Comparison of ENCODE assay signal across 8 cellular contexts in the genomic region with DNA sequence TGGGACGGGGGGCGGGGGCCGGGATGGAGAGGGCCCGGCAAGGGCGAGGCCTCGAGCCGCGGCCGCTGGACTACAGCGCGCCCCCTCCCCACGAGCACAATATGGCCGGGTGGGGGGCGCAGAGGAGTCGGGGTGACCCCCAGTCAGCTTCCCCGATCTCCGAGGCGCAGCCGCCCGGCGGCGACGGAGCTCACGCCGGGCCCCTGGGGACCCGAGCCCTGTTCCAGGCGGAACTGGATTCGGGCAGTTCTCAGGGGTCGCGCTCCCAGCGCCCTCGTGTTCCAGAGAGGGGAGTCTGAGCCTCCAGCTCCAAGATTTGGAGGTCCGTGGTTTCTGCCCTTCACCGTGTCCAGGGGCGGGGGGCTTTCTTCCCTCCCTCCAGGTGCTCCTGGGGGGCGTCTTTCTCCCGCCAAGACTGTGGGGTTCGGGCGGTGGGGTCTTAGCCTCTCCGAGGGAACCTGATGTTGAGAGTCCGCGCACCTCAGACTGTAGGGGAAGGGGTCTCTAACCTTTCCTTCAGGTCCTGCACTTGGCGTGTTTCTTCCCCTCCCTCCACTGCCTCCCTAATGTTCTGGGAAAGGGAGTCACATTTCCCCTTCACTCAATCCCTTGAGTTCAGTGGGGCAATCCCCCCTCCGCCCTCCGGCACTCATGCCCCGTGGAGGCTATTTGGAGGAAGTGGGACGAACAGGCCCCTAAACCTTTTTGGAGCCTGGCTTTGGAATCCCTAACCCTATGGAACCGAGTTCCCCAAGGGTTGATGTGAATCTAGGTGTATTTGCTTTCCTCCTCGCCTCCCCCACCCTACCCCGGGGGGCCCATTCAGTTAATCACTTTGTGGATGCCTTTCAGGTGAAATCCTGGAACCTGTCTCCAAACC. TPM values are rescaled to one million over a fixed set of nuclear protein-coding genes. Genes with fewer than 3 reads are reported as not detected.
DNase-seq lines count a peak whose midpoint lies in the region; ATAC-seq and TF ChIP-seq lines count a peak whose summit lies in the region.

No MANE protein-coding gene starts in this region.

- H3K4me1 ChIP-seq in PC-9 (replicated peaks; ENCODE audit: insufficient read depth) (peaks cover 34% of the 10 kb centered on the region), lower lobe of right lung (peaks cover 46% of the 10 kb centered on the region), thymus (ENCODE audit: control insufficient read depth, insufficient read depth, low read length) (peaks cover 10% of the 10 kb centered on the region)

- TF ChIP-seq CTCF in PC-9 (conservative IDR thresholded peaks at IDR 0.05) (no peak), choroid plexus epithelial cell (conservative IDR thresholded peaks at IDR 0.05; ENCODE audit: low read depth, low read length) (no peak), lower lobe of right lung (IDR thresholded peaks at IDR 0.05) (no peak)

- peak; percentile 15 to 20 for DNase-seq in activated CD4-positive, alpha-beta T cell treated with anti-CD3 and anti-CD28 coated beads for 4 hours
- no peak for DNase-seq in activated CD4-positive, alpha-beta T cell treated with anti-CD3 and anti-CD28 coated beads, Interleukin-2, amount 50 U/mL, for 1 hour
- DNase-seq in PC-9 (peak in 1 of 2 experiments; percentile 11), choroid plexus epithelial cell (ENCODE audit: low read depth) (no peak), lower lobe of right lung (peak; percentile 66), COLO829 (ENCODE audit: low spot score) (no peak), GOT3 (lab: John Stamatoyannopoulos, UW) (no peak)

- no peaks in the 10 kb centered on the region for H3F3A ChIP-seq in PC-9 (ENCODE audit: insufficient read depth, low read depth)

- BruUV-seq in PC-9 (replicated peaks; lab: Mats Ljungman, UMichigan) = no TSS peak

- H3K27ac ChIP-seq in PC-9 (no peak overlapping the region), lower lobe of right lung (peak overlapping the region; percentile 93), thymus (ENCODE audit: low read depth) (peak overlapping the region; percentile 67)

- intact Hi-C loops in PC-9 (cut with micrococcal nuclease; ENCODE audit: unreplicated experiment) = no loop called here
- intact Hi-C loops in lower lobe of right lung (cut with DNase I) = no loop called here

- no peaks in the 10 kb centered on the region for H3K9me2 ChIP-seq in PC-9 (ENCODE audit: insufficient read depth)

- POLR2A ChIA-PET in PC-9 (lab: Charles Lee; ENCODE audit: unreplicated experiment) = interaction anchor here (0.6 kb wide), 1 partner anchor 319 kb away, joined by 4 read pairs; no protein-coding TSS in a partner anchor

- H3K27me3 ChIP-seq in PC-9 (ENCODE audit: insufficient read depth, low read depth) = peaks cover 33% of the 10 kb centered on the region
- H3K27me3 ChIP-seq in lower lobe of right lung (ENCODE audit: low read depth) = no peaks in the 10 kb centered on the region
- no peaks in the 10 kb centered on the region for H3K27me3 ChIP-seq in thymus (ENCODE audit: control insufficient read depth, insufficient read depth)

- H2AFZ ChIP-seq in PC-9 = peak overlapping the region; percentile 96

- H4K20me1 ChIP-seq in PC-9 (ENCODE audit: insufficient read depth) = 0 out of 2 replicates have a peak, but pooled peaks cover 3% of the 10 kb centered on the region

- 3% methylated on average over 50 of the region's 50 CpGs for WGBS in thymus

- CTCF ChIA-PET in PC-9 (lab: Charles Lee) = interaction anchor here (0.6 kb wide), 1 partner anchor 20 kb away, joined by 3 read pairs; no protein-coding TSS in a partner anchor

- peak overlapping the region; percentile 96 for H3K4me2 ChIP-seq in PC-9

- H3K79me2 ChIP-seq in PC-9 (ENCODE audit: low read depth) = peaks cover 45% of the 10 kb centered on the region

- peak overlapping the region; percentile 91 for H3K4me3 ChIP-seq in PC-9
- H3K4me3 ChIP-seq in choroid plexus epithelial cell (ENCODE audit: low read depth, low read length) = peak overlapping the region; percentile 83
- H3K4me3 ChIP-seq in lower lobe of right lung = peak overlapping the region; percentile 96
- H3K4me3 ChIP-seq in thymus (ENCODE audit: low read length) = peak overlapping the region; percentile 86

- H3K9me3 ChIP-seq in PC-9 (ENCODE audit: insufficient read depth, low read depth) (no peaks in the 10 kb centered on the region), lower lobe of right lung (no peaks in the 10 kb centered on the region), thymus (ENCODE audit: control insufficient read depth) (no peaks in the 10 kb centered on the region)

- H3K36me3 ChIP-seq in PC-9 (ENCODE audit: low read depth) (no peaks in the 10 kb centered on the region; the same call in 1 of the 2 replicates), lower lobe of right lung (no peaks in the 10 kb centered on the region), thymus (ENCODE audit: control insufficient read depth, insufficient read depth) (no peaks in the 10 kb centered on the region)

- peak; percentile 24 to 43 for ATAC-seq in lower lobe of right lung

RNA-seq across cellular contexts. Expression of gene ACVR1B, which starts 0.6 kb away (rescaled TPM):
- total RNA-seq in PC-9 (2021) = 13.4 and 15.4 TPM in 2 replicates
- 34.9 TPM for total RNA-seq in lower lobe of right lung
- 9.9 TPM for polyA plus RNA-seq in thymus

RNA-seq across cellular contexts. Expression of gene ACVRL1, which starts 44.8 kb away (rescaled TPM):
- total RNA-seq in PC-9 (2021) (not detected in 2 replicates), lower lobe of right lung (242 TPM)
- 8.9 TPM for polyA plus RNA-seq in thymus

RNA-seq across cellular contexts. Expression of gene TAMALIN, which starts 54.7 kb away (rescaled TPM):
- total RNA-seq in PC-9 (2021) (0.50 TPM in 1 of 2 replicates, not detected in the other), lower lobe of right lung (85.5 TPM)
- 47.4 TPM for polyA plus RNA-seq in thymus

Comparison
In these comparisons a context has a peak if more than half of its experiments do, and no peak if none do; other contexts are left out.
1. DNase-seq: peak in activated CD4-positive, alpha-beta T cell treated with anti-CD3 and anti-CD28 coated beads for 4 hours (2 of 2) and lower lobe of right lung (single experiment); none in activated CD4-positive, alpha-beta T cell treated with anti-CD3 and anti-CD28 coated beads, Interleukin-2, amount 50 U/mL, for 1 hour (single experiment), choroid plexus epithelial cell (single experiment), COLO829 (single experiment) and GOT3 (single experiment).
2. RNA of gene ACVRL1, which starts 44.8 kb away (total RNA-seq): 242 TPM in lower lobe of right lung (single experiment); not detected in PC-9; every median in the first group is over 100 times any median in the second.
3. RNA of gene TAMALIN, which starts 54.7 kb away (total RNA-seq): 85.5 TPM in lower lobe of right lung (single experiment); 0.50 TPM in PC-9; every median in the first group is over 10 times any median in the second.
4. Peak in every context shown above with its lines, with median percentiles within 50 percentile points of each other: H3K4me3 ChIP-seq.